In the genomic region with DNA sequence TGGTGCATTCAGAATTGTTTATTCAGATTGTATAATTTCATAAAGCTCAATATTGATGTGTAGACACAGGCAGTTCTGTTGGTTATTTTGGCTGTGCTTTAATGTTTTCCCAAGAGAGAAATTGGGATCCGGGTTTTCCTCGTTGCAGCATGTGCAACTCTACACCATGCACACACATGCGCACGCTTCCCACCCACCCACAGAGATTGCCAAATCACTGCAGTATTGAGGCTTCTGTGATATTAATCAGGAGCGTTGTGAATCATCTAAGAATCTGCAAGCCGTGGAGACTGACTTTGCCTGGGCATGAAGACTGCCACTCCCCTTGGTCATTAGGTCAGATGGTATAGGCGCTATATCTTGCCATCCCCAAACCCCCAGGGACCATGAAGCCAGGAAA, we compare ENCODE assay signal across 15 cellular contexts.
DNase-seq lines count a peak whose midpoint lies in the region; ATAC-seq, FAIRE-seq and TF ChIP-seq lines count a peak whose summit lies in the region.
"Had no signal": no experiment of that assay in that cellular context is flagged by ENCODE, and none has a peak within 500 bp of the region (broad histone marks: within the 10 kb centered on the region; RNA-seq: fewer than 3 reads in every experiment).

No MANE protein-coding gene starts in this region.

- in situ Hi-C loops in brain microvascular endothelial cell (cut with HindIII; ENCODE audit: low pct_ligation_motif_present, low sequenced_read_pairs): no loop called here

- no peak for TF ChIP-seq CTCF in brain microvascular endothelial cell (IDR thresholded peaks at IDR 0.05; ENCODE audit: low read depth, low read length, missing control alignments)
- TF ChIP-seq CTCF in nephron (IDR thresholded peaks at IDR 0.05; ENCODE audit: unreplicated experiment in 3 of 3): no peak
- no peak for TF ChIP-seq CTCF in GM10266 (IDR thresholded peaks at IDR 0.05; ENCODE audit: control insufficient read depth, insufficient read depth, low read depth, missing control alignments)

- DNase-seq in AG20443 (ENCODE audit: low spot score) (peak; percentile 86), HTR-8/SVneo (ENCODE audit: insufficient read length, low spot score) (peak; percentile 71), brain microvascular endothelial cell (peak; percentile 89), NCI-H1417 treated with DMSO at 0.1 percent for 48 hours (lab: John Stamatoyannopoulos, UW) (no peak), left colon (no peak), GM10266 (ENCODE audit: extremely low spot score) (no peak)
- DNase-seq: activated CD4-positive, alpha-beta T cell treated with anti-CD3 and anti-CD28 coated beads, Interleukin-2, amount 50 U/mL, for 4 hours; activated naive CD4-positive, alpha-beta T cell treated with Interleukin-2 at 50 U/mL for 16 hours; dorsolateral prefrontal cortex; right lobe of liver; SW 1271 had no signal

- H3K27me3 Mint-ChIP-seq in nephron (ENCODE audit: low read depth): peaks cover 4% of the 10 kb centered on the region

- intact Hi-C loops in left colon (cut with DNase I, micrococcal nuclease): no loop called here

- peak overlapping the region in 2 of 3 experiments; percentile 4 to 13 for H3K27ac Mint-ChIP-seq in nephron

- ATAC-seq in HG02885 (IDR thresholded peaks at IDR 0.05; ENCODE audit: poor library complexity, unreplicated experiment) (no peak), left colon (no peak)
- ATAC-seq: right lobe of liver had no signal

- peaks cover 21% of the 10 kb centered on the region for H3K4me1 Mint-ChIP-seq in nephron

- no peak overlapping the region for H3K4me3 Mint-ChIP-seq in nephron

- peaks cover 17% of the 10 kb centered on the region for H3K9me3 Mint-ChIP-seq in nephron

- no peaks in the 10 kb centered on the region for H3K27me3 ChIP-seq in brain microvascular endothelial cell (replicated peaks)
- H3K27me3 ChIP-seq: dorsolateral prefrontal cortex, right lobe of liver, vagina had no signal

- no peaks in the 10 kb centered on the region for H3K36me3 ChIP-seq in brain microvascular endothelial cell (replicated peaks)
- H3K36me3 ChIP-seq: right lobe of liver, vagina had no signal

- H3K4me3 ChIP-seq in brain microvascular endothelial cell (ENCODE audit: low read depth, low read length): no peak overlapping the region
- H3K4me3 ChIP-seq: dorsolateral prefrontal cortex, right lobe of liver, vagina had no signal

- no peak overlapping the region for H3K27ac ChIP-seq in brain microvascular endothelial cell
- H3K27ac ChIP-seq: dorsolateral prefrontal cortex, right lobe of liver, vagina had no signal

- peak; percentile 69 for FAIRE-seq in HTR-8/SVneo (lab: Jason Lieb, UNC)
- FAIRE-seq: GM12891 had no signal

- no peaks in the 10 kb centered on the region for H3K36me3 Mint-ChIP-seq in nephron (ENCODE audit: low read depth)

Comparison
In these comparisons a context has a peak if more than half of its experiments do, and no peak if none do; other contexts are left out.
1. DNase-seq: peak in AG20443 (single experiment), HTR-8/SVneo (single experiment) and brain microvascular endothelial cell (single experiment); none in NCI-H1417 treated with DMSO at 0.1 percent for 48 hours (single experiment), left colon (0 of 2) and GM10266 (single experiment).